ENCODE assay signal across 8 cellular contexts in the genomic region with DNA sequence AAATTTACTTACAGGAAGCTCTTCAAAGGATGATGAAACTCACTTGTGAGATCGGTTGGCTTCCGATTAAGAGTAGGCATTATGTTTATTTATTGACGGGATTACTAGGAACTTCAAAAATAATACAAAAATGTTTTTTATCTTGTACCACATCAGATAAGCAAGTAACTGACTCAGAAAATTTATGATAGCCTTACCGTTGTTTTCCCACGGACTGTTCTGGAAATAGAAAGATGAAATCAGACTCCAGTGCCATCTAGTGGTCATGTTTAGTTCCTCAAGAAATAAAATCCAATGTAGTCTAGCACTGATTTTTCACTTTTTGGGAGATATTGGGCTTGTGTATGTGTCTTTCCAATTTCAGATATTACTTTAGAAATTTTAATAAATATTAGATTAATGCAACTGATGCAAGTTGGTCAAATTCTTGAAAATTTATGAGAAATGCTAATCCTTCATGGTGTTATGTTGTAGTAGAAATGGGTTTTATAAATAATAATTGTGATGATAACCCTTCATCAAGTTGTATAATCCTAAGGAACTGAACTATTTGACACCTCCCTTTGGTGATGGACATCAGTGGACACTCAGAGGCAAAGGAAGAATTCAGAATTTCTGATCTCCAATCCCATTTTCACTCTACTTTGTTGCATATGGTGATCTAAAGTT.
DNase-seq lines count a peak whose midpoint lies in the region; ATAC-seq and TF ChIP-seq lines count a peak whose summit lies in the region.

No MANE protein-coding gene starts in this region.

- H3K4me3 Mint-ChIP-seq in naive thymus-derived CD4-positive, alpha-beta T cell: peak overlapping the region in 9 of 10 donors; percentile 12 to 81 (median 66)

- DNase-seq in EL (peak; percentile 74), KG1 (lab: John Stamatoyannopoulos, UW) (peak; percentile 33), SK-N-DZ (ENCODE audit: low spot score) (peak; percentile 57), epithelial cell of esophagus (ENCODE audit: low read depth) (peak; percentile 63), OCI-M2 (lab: John Stamatoyannopoulos, UW; ENCODE audit: unreplicated experiment) (no peak)
- DNase-seq in naive thymus-derived CD4-positive, alpha-beta T cell: peak in 6 of 9 donors; percentile 7 to 43 (median 26)

- H3K4me3 ChIP-seq in epithelial cell of esophagus (ENCODE audit: low read length): no peak overlapping the region
- H3K4me3 ChIP-seq in naive thymus-derived CD4-positive, alpha-beta T cell (ENCODE audit: low read length): no peak overlapping the region

- H3K36me3 ChIP-seq in naive thymus-derived CD4-positive, alpha-beta T cell (ENCODE audit: control insufficient read depth in 2 of 3, insufficient read depth in 3 of 3, low read length in 3 of 3): no peaks in the 10 kb centered on the region

- ATAC-seq in naive thymus-derived CD4-positive, alpha-beta T cell: peak; percentile 45
- ATAC-seq in GM19395 (IDR thresholded peaks at IDR 0.05; ENCODE audit: unreplicated experiment) (no peak), HG02852 (IDR thresholded peaks at IDR 0.05; ENCODE audit: unreplicated experiment) (no peak)

- POLR2A ChIA-PET in naive thymus-derived CD4-positive, alpha-beta T cell (lab: Charles Lee): no interaction called here

- peak; percentile 70 for TF ChIP-seq CTCF in epithelial cell of esophagus (IDR thresholded peaks at IDR 0.05; ENCODE audit: insufficient read depth, low read depth, low read length, missing control alignments)

- peak overlapping the region in 1 of 9 donors; percentile 7 for H3K27ac Mint-ChIP-seq in naive thymus-derived CD4-positive, alpha-beta T cell

- CTCF ChIA-PET in naive thymus-derived CD4-positive, alpha-beta T cell (lab: Charles Lee): interaction anchor here (0.5 to 0.6 kb wide), 2 partner anchors 19 to 462 kb away, joined by 3 to 4 read pairs; no protein-coding TSS in a partner anchor

- H3K9me3 Mint-ChIP-seq in naive thymus-derived CD4-positive, alpha-beta T cell: peaks cover 0 to 5% (median 0%) of the 10 kb centered on the region in 11 donors

- intact Hi-C loops in naive thymus-derived CD4-positive, alpha-beta T cell (cut with micrococcal nuclease): loop anchor here (1.0 to 10.0 kb wide), 9 partner anchors 143 to 1184 kb away; partner anchors contain the start of gene RTKN2 (in 1 of the 2)

- no peaks in the 10 kb centered on the region for H3K9me3 ChIP-seq in naive thymus-derived CD4-positive, alpha-beta T cell (ENCODE audit: control insufficient read depth in 2 of 3, low read length in 3 of 3)

- no peak overlapping the region for H3K27ac ChIP-seq in naive thymus-derived CD4-positive, alpha-beta T cell (ENCODE audit: low read depth, low read length)

- H3K27me3 ChIP-seq in naive thymus-derived CD4-positive, alpha-beta T cell (ENCODE audit: control insufficient read depth in 2 of 2, insufficient read depth in 2 of 2, low read length in 2 of 2): no peaks in the 10 kb centered on the region

- H3K4me1 ChIP-seq in naive thymus-derived CD4-positive, alpha-beta T cell (ENCODE audit: control insufficient read depth in 2 of 2, insufficient read depth in 2 of 2, low read length in 2 of 2): peaks cover 9 to 12% of the 10 kb centered on the region in 2 donors

- peaks cover 13 to 24% (median 20%) of the 10 kb centered on the region in 7 donors for H3K4me1 Mint-ChIP-seq in naive thymus-derived CD4-positive, alpha-beta T cell

- peaks cover 0 to 22% (median 0%) of the 10 kb centered on the region in 5 donors for H3K27me3 Mint-ChIP-seq in naive thymus-derived CD4-positive, alpha-beta T cell

- H3K36me3 Mint-ChIP-seq in naive thymus-derived CD4-positive, alpha-beta T cell: peaks cover 0 to 7% (median 0%) of the 10 kb centered on the region in 5 donors
